8 cellular contexts compared by ENCODE assay signal in genomic region chr11:66071326-66071870, GRCh38. TPM values are rescaled to one million over a fixed set of nuclear protein-coding genes. Genes with fewer than 3 reads are reported as not detected.
DNase-seq lines count a peak whose midpoint lies in the region; ATAC-seq, FAIRE-seq and TF ChIP-seq lines count a peak whose summit lies in the region.

No MANE protein-coding gene starts in this region.

- BruUV-seq in HepG2 (replicated peaks; lab: Mats Ljungman, UMichigan), result TSS peak; percentile 35

- H2AFZ ChIP-seq in HepG2 (ENCODE audit: low read length), result no peak overlapping the region

- no peaks in the 10 kb centered on the region for H3K27me3 ChIP-seq in adipocyte (replicated peaks; ENCODE audit: control insufficient read depth, insufficient read depth, low read length)
- H3K27me3 ChIP-seq in HepG2 (ENCODE audit: control insufficient read depth in 1 of 2, insufficient read depth in 2 of 2, low read length in 2 of 2), result no peaks in the 10 kb centered on the region
- H3K27me3 ChIP-seq in tibial nerve, result no peaks in the 10 kb centered on the region

- TF ChIP-seq EP300 in HepG2 (IDR thresholded peaks at IDR 0.05; ENCODE audit: low read depth in 2 of 2, low read length in 2 of 2), result no peak
- no peak for TF ChIP-seq EP300 in HepG2 (CRISPR knock-in tag; IDR thresholded peaks at IDR 0.05; ENCODE audit: borderline replicate concordance)
- TF ChIP-seq EP300 in tibial nerve (IDR thresholded peaks at IDR 0.05), result no peak

- peak overlapping the region; percentile 88 for H3K9ac ChIP-seq in adipocyte (ENCODE audit: low read length)
- peak overlapping the region; percentile 82 for H3K9ac ChIP-seq in HepG2 (ENCODE audit: insufficient read depth, low read depth, low read length)

- CTCF ChIA-PET in activated naive CD4-positive, alpha-beta T cell treated with anti-CD3 and anti-CD28 coated beads for 36 hours (lab: Charles Lee), result interaction anchor here (0.7 to 6.4 kb wide), 10 partner anchors 8 to 67 kb away, joined by 3 to 61 read pairs (median 4); partner anchors contain the start of gene SF3B2
- CTCF ChIA-PET in HepG2 (lab: Yijun Ruan, JAX; ENCODE audit: low intra/inter-chr PET ratio, low total read pairs), result no interaction called here

- H3K4me1 Mint-ChIP-seq in activated naive CD4-positive, alpha-beta T cell treated with anti-CD3 and anti-CD28 coated beads for 36 hours (ENCODE audit: low read depth), result peaks cover 64% of the 10 kb centered on the region

- H3K9me3 ChIP-seq in adipocyte (ENCODE audit: control insufficient read depth, low read length) (no peaks in the 10 kb centered on the region), HepG2 (ENCODE audit: low read length) (no peaks in the 10 kb centered on the region), tibial nerve (no peaks in the 10 kb centered on the region)

- no peaks in the 10 kb centered on the region for H3K27me3 Mint-ChIP-seq in activated naive CD4-positive, alpha-beta T cell treated with anti-CD3 and anti-CD28 coated beads for 36 hours (ENCODE audit: low read depth)

- H3K36me3 Mint-ChIP-seq in activated naive CD4-positive, alpha-beta T cell treated with anti-CD3 and anti-CD28 coated beads for 36 hours (ENCODE audit: low read depth), result peaks cover 44% of the 10 kb centered on the region

- DNase-seq in activated naive CD4-positive, alpha-beta T cell treated with anti-CD3 and anti-CD28 coated beads for 36 hours, result peak; percentile 57
- DNase-seq in activated naive CD4-positive, alpha-beta T cell (lab: John Stamatoyannopoulos, UW), result no peak
- DNase-seq in adipocyte (ENCODE audit: low read depth), result no peak
- no peak for DNase-seq in HepG2 (ENCODE audit: low spot score)
- DNase-seq in tibial nerve (ENCODE audit: low spot score in 2 of 2), result no peak
- DNase-seq in pons (ENCODE audit: low spot score), result no peak

- TF ChIP-seq POLR2A in HepG2 (IDR thresholded peaks at IDR 0.05; ENCODE audit: insufficient read depth in 1 of 2, low read depth in 2 of 2, low read length in 2 of 2) (no peak), tibial nerve (IDR thresholded peaks at IDR 0.05) (no peak)

- WGBS in HepG2 (ENCODE audit: low lambda C conversion rate), result 27% methylated on average over 5 of the region's 5 CpGs
- 20 to 30% methylated on average over 5 of the region's 5 CpGs for WGBS in tibial nerve, 2 donors

- ATAC-seq in HepG2 (no peak), HG03025 (IDR thresholded peaks at IDR 0.05; ENCODE audit: low FRiP score, unreplicated experiment) (no peak), HG03045 (IDR thresholded peaks at IDR 0.05; ENCODE audit: unreplicated experiment) (no peak)

- TF ChIP-seq CTCF in HepG2 (CRISPR knock-in tag; IDR thresholded peaks at IDR 0.05), result no peak
- TF ChIP-seq CTCF in tibial nerve (IDR thresholded peaks at IDR 0.05), result no peak

- H3K27ac Mint-ChIP-seq in activated naive CD4-positive, alpha-beta T cell treated with anti-CD3 and anti-CD28 coated beads for 36 hours, result peak overlapping the region; percentile 95

- peaks cover 29% of the 10 kb centered on the region for H3K4me1 ChIP-seq in adipocyte (ENCODE audit: control insufficient read depth, insufficient read depth, low read length)
- H3K4me1 ChIP-seq in HepG2 (ENCODE audit: insufficient read depth, low read length), result peaks cover 55% of the 10 kb centered on the region
- peaks cover 0 to 43% (median 19%) of the 10 kb centered on the region in 4 donors for H3K4me1 ChIP-seq in tibial nerve

- H3K4me3 ChIP-seq in adipocyte (ENCODE audit: low read length) (peak overlapping the region; percentile 85), HepG2 (replicated peaks in 1 of 3; ENCODE audit: insufficient read depth in 1 of 3, low read depth in 2 of 3, low read length in 3 of 3) (peak overlapping the region; percentile 82 to 88 (median 86)), tibial nerve (peak overlapping the region; percentile 75 to 96 (median 87))

- peaks cover 40% of the 10 kb centered on the region for H3K36me3 ChIP-seq in adipocyte (ENCODE audit: control insufficient read depth, insufficient read depth, low read length, severe bottlenecking)
- H3K36me3 ChIP-seq in HepG2 (replicated peaks in 1 of 2; ENCODE audit: control insufficient read depth in 1 of 2, insufficient read depth in 2 of 2, low read length in 2 of 2), result peaks cover 11 to 25% of the 10 kb centered on the region in 2 experiments
- H3K36me3 ChIP-seq in tibial nerve, result peaks cover 3 to 47% (median 8%) of the 10 kb centered on the region in 3 donors

- FAIRE-seq in HepG2 (lab: Jason Lieb, UNC), result no peak

- H3K79me2 ChIP-seq in HepG2 (ENCODE audit: insufficient read depth, low read length), result peaks cover 21% of the 10 kb centered on the region

- POLR2A ChIA-PET in HepG2 (lab: Yijun Ruan, JAX), result interaction anchor here (0.7 to 5.1 kb wide), 4 partner anchors 15 to 48 kb away, joined by 3 to 40 read pairs (median 4); partner anchors contain the start of gene SF3B2

- H3K9me3 Mint-ChIP-seq in activated naive CD4-positive, alpha-beta T cell treated with anti-CD3 and anti-CD28 coated beads for 36 hours, result no peaks in the 10 kb centered on the region

- peak overlapping the region; percentile 89 for H3K4me2 ChIP-seq in HepG2 (ENCODE audit: low read depth, low read length)

- H4K20me1 ChIP-seq in HepG2 (ENCODE audit: insufficient read depth, low read length), result no peaks in the 10 kb centered on the region

- in situ Hi-C loops in HepG2 (cut with HindIII; ENCODE audit: extremely low pct_ligation_motif_present, low pct_unique_long_range_greater_than_20kb), result no loop called here

- H3K4me3 Mint-ChIP-seq in activated naive CD4-positive, alpha-beta T cell treated with anti-CD3 and anti-CD28 coated beads for 36 hours, result peak overlapping the region; percentile 89

- H3K27ac ChIP-seq in HepG2 (ENCODE audit: extremely low read length, insufficient read depth, low read length), result peak overlapping the region; percentile 18
- peak overlapping the region; percentile 85 to 97 (median 88) for H3K27ac ChIP-seq in tibial nerve

- intact Hi-C loops in activated naive CD4-positive, alpha-beta T cell treated with anti-CD3 and anti-CD28 coated beads for 36 hours (cut with micrococcal nuclease), result loop anchor here (1.0 to 5.0 kb wide), 3 partner anchors 29 to 179 kb away; partner anchors contain the start of gene CCDC85B
- intact Hi-C loops in HepG2 (cut with micrococcal nuclease; ENCODE audit: unreplicated experiment), result loop anchor here (5.0 kb wide), 1 partner anchor 46 kb away; no protein-coding TSS in a partner anchor

- no peak for TF ChIP-seq RAD21 in HepG2 (CRISPR knock-in tag; IDR thresholded peaks at IDR 0.05)

RNA-seq across cellular contexts. Expression of gene PACS1, which starts 1.3 kb away (rescaled TPM):
- total RNA-seq in activated naive CD4-positive, alpha-beta T cell treated with anti-CD3 and anti-CD28 coated beads for 36 hours, result 10 to 100 TPM; 77.8 to 80.7 TPM
- total RNA-seq in HepG2 (2016; rRNA removed; fragmentation: Illumina TruSeq; extraction: Trizol) (7.6 and 12.2 TPM in 2 replicates), tibial nerve (10 to 100 TPM; 32.0 to 62.7 (median 51.8) TPM)
- 4.8 and 5.7 TPM in 2 replicates for total RNA-seq in HepG2 (2016; cell fraction: cytosol; rRNA removed; fragmentation: Illumina TruSeq; extraction: Trizol; ENCODE audit: low read depth)
- total RNA-seq in HepG2 (2016; cell fraction: insoluble cytoplasmic fraction; rRNA removed; fragmentation: Illumina TruSeq; extraction: Trizol), result 7.7 and 14.4 TPM in 2 replicates
- 14.5 and 17.0 TPM in 2 replicates for total RNA-seq in HepG2 (2016; cell fraction: membrane; rRNA removed; fragmentation: Illumina TruSeq; extraction: Trizol)
- 14.3 and 14.8 TPM in 2 replicates for total RNA-seq in HepG2 (2016; cell fraction: nucleus; rRNA removed; fragmentation: Illumina TruSeq; extraction: Trizol)
- polyA plus RNA-seq in HepG2 (2011; rRNA removed), result 8.6 and 11.9 TPM in 2 replicates
- polyA plus RNA-seq in HepG2 (2011; cell fraction: cytosol; rRNA removed), result 6.3 and 6.7 TPM in 2 replicates
- polyA plus RNA-seq in HepG2 (2011; cell fraction: nucleus; rRNA removed), result 24.8 and 26.9 TPM in 2 replicates
- 12.5 and 17.3 TPM in 2 replicates for polyA plus RNA-seq in HepG2 (2012)
- 5.2 and 6.3 TPM in 2 replicates for polyA plus RNA-seq in HepG2 (2016; cell fraction: cytosol; fragmentation: Illumina TruSeq; extraction: Trizol; ENCODE audit: low read depth)
- polyA plus RNA-seq in HepG2 (2016; cell fraction: insoluble cytoplasmic fraction; fragmentation: Illumina TruSeq; extraction: Trizol; ENCODE audit: low read depth), result 11.8 and 22.2 TPM in 2 replicates
- polyA plus RNA-seq in HepG2 (2016; cell fraction: membrane; fragmentation: Illumina TruSeq; extraction: Trizol; ENCODE audit: low read depth), result 17.7 and 23.2 TPM in 2 replicates
- 21.2 and 23.6 TPM in 2 replicates for polyA plus RNA-seq in HepG2 (2016; cell fraction: nucleus; fragmentation: Illumina TruSeq; extraction: Trizol; ENCODE audit: insufficient read depth, low read depth)
- polyA minus RNA-seq in HepG2 (2011; rRNA and poly(A)+ RNA removed; ENCODE audit: low replicate concordance), result 28.3 and 63.7 TPM in 2 replicates
- polyA minus RNA-seq in HepG2 (2011; cell fraction: cytosol; rRNA and poly(A)+ RNA removed), result 16.9 and 29.5 TPM in 2 replicates
- 26.5 and 37.7 TPM in 2 replicates for polyA minus RNA-seq in HepG2 (2011; cell fraction: nucleus; rRNA and poly(A)+ RNA removed)

RNA-seq across cellular contexts. Expression of gene SF3B2, which starts 19.2 kb away (rescaled TPM):
- 100 to 1,000 TPM; 319 to 321 TPM for total RNA-seq in activated naive CD4-positive, alpha-beta T cell treated with anti-CD3 and anti-CD28 coated beads for 36 hours
- total RNA-seq in HepG2 (2016; rRNA removed; fragmentation: Illumina TruSeq; extraction: Trizol), result 153 and 162 TPM in 2 replicates
- total RNA-seq in HepG2 (2016; cell fraction: cytosol; rRNA removed; fragmentation: Illumina TruSeq; extraction: Trizol; ENCODE audit: low read depth), result 24.9 and 29.2 TPM in 2 replicates
- total RNA-seq in HepG2 (2016; cell fraction: insoluble cytoplasmic fraction; rRNA removed; fragmentation: Illumina TruSeq; extraction: Trizol), result 148 and 159 TPM in 2 replicates
- 48.0 and 57.0 TPM in 2 replicates for total RNA-seq in HepG2 (2016; cell fraction: membrane; rRNA removed; fragmentation: Illumina TruSeq; extraction: Trizol)
- total RNA-seq in HepG2 (2016; cell fraction: nucleus; rRNA removed; fragmentation: Illumina TruSeq; extraction: Trizol), result 99.3 and 107 TPM in 2 replicates
- polyA plus RNA-seq in HepG2 (2011; rRNA removed), result 70.0 and 70.4 TPM in 2 replicates
- 50.3 and 68.8 TPM in 2 replicates for polyA plus RNA-seq in HepG2 (2011; cell fraction: cytosol; rRNA removed)
- 212 and 260 TPM in 2 replicates for polyA plus RNA-seq in HepG2 (2011; cell fraction: nucleus; rRNA removed)
- 145 and 154 TPM in 2 replicates for polyA plus RNA-seq in HepG2 (2012)
- 14.0 and 18.8 TPM in 2 replicates for polyA plus RNA-seq in HepG2 (2016; cell fraction: cytosol; fragmentation: Illumina TruSeq; extraction: Trizol; ENCODE audit: low read depth)
- polyA plus RNA-seq in HepG2 (2016; cell fraction: insoluble cytoplasmic fraction; fragmentation: Illumina TruSeq; extraction: Trizol; ENCODE audit: low read depth), result 200 and 221 TPM in 2 replicates
- polyA plus RNA-seq in HepG2 (2016; cell fraction: membrane; fragmentation: Illumina TruSeq; extraction: Trizol; ENCODE audit: low read depth), result 28.7 and 33.4 TPM in 2 replicates
- 252 and 263 TPM in 2 replicates for polyA plus RNA-seq in HepG2 (2016; cell fraction: nucleus; fragmentation: Illumina TruSeq; extraction: Trizol; ENCODE audit: insufficient read depth, low read depth)
- polyA minus RNA-seq in HepG2 (2011; rRNA and poly(A)+ RNA removed; ENCODE audit: low replicate concordance), result 37.0 and 52.6 TPM in 2 replicates
- 57.2 and 60.0 TPM in 2 replicates for polyA minus RNA-seq in HepG2 (2011; cell fraction: cytosol; rRNA and poly(A)+ RNA removed)
- polyA minus RNA-seq in HepG2 (2011; cell fraction: nucleus; rRNA and poly(A)+ RNA removed), result 46.9 and 52.8 TPM in 2 replicates
- 100 to 1,000 TPM; 148 to 216 (median 156) TPM for total RNA-seq in tibial nerve

RNA-seq across cellular contexts. Expression of gene GAL3ST3, which starts 22.4 kb away (rescaled TPM):
- total RNA-seq in activated naive CD4-positive, alpha-beta T cell treated with anti-CD3 and anti-CD28 coated beads for 36 hours, result under 1 TPM in 1 of 2 experiments, not detected in 1; 0.17 TPM
- not detected in 2 replicates for total RNA-seq in HepG2 (2016; rRNA removed; fragmentation: Illumina TruSeq; extraction: Trizol)
- not detected in 2 replicates for total RNA-seq in HepG2 (2016; cell fraction: cytosol; rRNA removed; fragmentation: Illumina TruSeq; extraction: Trizol; ENCODE audit: low read depth)
- total RNA-seq in HepG2 (2016; cell fraction: insoluble cytoplasmic fraction; rRNA removed; fragmentation: Illumina TruSeq; extraction: Trizol), result not detected in 2 replicates
- total RNA-seq in HepG2 (2016; cell fraction: membrane; rRNA removed; fragmentation: Illumina TruSeq; extraction: Trizol), result not detected in 2 replicates
- total RNA-seq in HepG2 (2016; cell fraction: nucleus; rRNA removed; fragmentation: Illumina TruSeq; extraction: Trizol), result not detected in 2 replicates
- not detected in 2 replicates for polyA plus RNA-seq in HepG2 (2011; rRNA removed)
- polyA plus RNA-seq in HepG2 (2011; cell fraction: cytosol; rRNA removed), result not detected in 2 replicates
- polyA plus RNA-seq in HepG2 (2011; cell fraction: nucleus; rRNA removed), result not detected in 2 replicates
- not detected in 2 replicates for polyA plus RNA-seq in HepG2 (2012)
- polyA plus RNA-seq in HepG2 (2016; cell fraction: cytosol; fragmentation: Illumina TruSeq; extraction: Trizol; ENCODE audit: low read depth), result not detected in 2 replicates
- not detected in 2 replicates for polyA plus RNA-seq in HepG2 (2016; cell fraction: insoluble cytoplasmic fraction; fragmentation: Illumina TruSeq; extraction: Trizol; ENCODE audit: low read depth)
- polyA plus RNA-seq in HepG2 (2016; cell fraction: membrane; fragmentation: Illumina TruSeq; extraction: Trizol; ENCODE audit: low read depth), result not detected in 2 replicates
- polyA plus RNA-seq in HepG2 (2016; cell fraction: nucleus; fragmentation: Illumina TruSeq; extraction: Trizol; ENCODE audit: insufficient read depth, low read depth), result not detected in 2 replicates
- 0.26 TPM in 1 of 2 replicates, not detected in the other for polyA minus RNA-seq in HepG2 (2011; rRNA and poly(A)+ RNA removed; ENCODE audit: low replicate concordance)
- not detected in 2 replicates for polyA minus RNA-seq in HepG2 (2011; cell fraction: cytosol; rRNA and poly(A)+ RNA removed)
- not detected in 2 replicates for polyA minus RNA-seq in HepG2 (2011; cell fraction: nucleus; rRNA and poly(A)+ RNA removed)
- not detected for total RNA-seq in tibial nerve

RNA-seq across cellular contexts. Expression of gene CATSPER1, which starts 45.1 kb away (rescaled TPM):
- total RNA-seq in activated naive CD4-positive, alpha-beta T cell treated with anti-CD3 and anti-CD28 coated beads for 36 hours, result not detected
- not detected in 2 replicates for total RNA-seq in HepG2 (2016; rRNA removed; fragmentation: Illumina TruSeq; extraction: Trizol)
- not detected in 2 replicates for total RNA-seq in HepG2 (2016; cell fraction: cytosol; rRNA removed; fragmentation: Illumina TruSeq; extraction: Trizol; ENCODE audit: low read depth)
- total RNA-seq in HepG2 (2016; cell fraction: insoluble cytoplasmic fraction; rRNA removed; fragmentation: Illumina TruSeq; extraction: Trizol), result not detected in 2 replicates
- not detected in 2 replicates for total RNA-seq in HepG2 (2016; cell fraction: membrane; rRNA removed; fragmentation: Illumina TruSeq; extraction: Trizol)
- not detected in 2 replicates for total RNA-seq in HepG2 (2016; cell fraction: nucleus; rRNA removed; fragmentation: Illumina TruSeq; extraction: Trizol)
- polyA plus RNA-seq in HepG2 (2011; rRNA removed), result 0.04 and 0.17 TPM in 2 replicates
- 0.07 and 0.17 TPM in 2 replicates for polyA plus RNA-seq in HepG2 (2011; cell fraction: cytosol; rRNA removed)
- polyA plus RNA-seq in HepG2 (2011; cell fraction: nucleus; rRNA removed), result 0.19 TPM in 1 of 2 replicates, not detected in the other
- 0.09 TPM in 1 of 2 replicates, not detected in the other for polyA plus RNA-seq in HepG2 (2012)
- 0.07 TPM in 1 of 2 replicates, not detected in the other for polyA plus RNA-seq in HepG2 (2016; cell fraction: cytosol; fragmentation: Illumina TruSeq; extraction: Trizol; ENCODE audit: low read depth)
- not detected in 2 replicates for polyA plus RNA-seq in HepG2 (2016; cell fraction: insoluble cytoplasmic fraction; fragmentation: Illumina TruSeq; extraction: Trizol; ENCODE audit: low read depth)
- not detected in 2 replicates for polyA plus RNA-seq in HepG2 (2016; cell fraction: membrane; fragmentation: Illumina TruSeq; extraction: Trizol; ENCODE audit: low read depth)
- polyA plus RNA-seq in HepG2 (2016; cell fraction: nucleus; fragmentation: Illumina TruSeq; extraction: Trizol; ENCODE audit: insufficient read depth, low read depth), result not detected in 2 replicates
- polyA minus RNA-seq in HepG2 (2011; rRNA and poly(A)+ RNA removed; ENCODE audit: low replicate concordance), result 3.1 TPM in 1 of 2 replicates, not detected in the other
- not detected in 2 replicates for polyA minus RNA-seq in HepG2 (2011; cell fraction: cytosol; rRNA and poly(A)+ RNA removed)
- polyA minus RNA-seq in HepG2 (2011; cell fraction: nucleus; rRNA and poly(A)+ RNA removed), result not detected in 2 replicates
- under 1 TPM in 1 of 4 donors, not detected in 3; 0.87 TPM for total RNA-seq in tibial nerve

RNA-seq across cellular contexts. Expression of gene CST6, which starts 59.6 kb away (rescaled TPM):
- not detected for total RNA-seq in activated naive CD4-positive, alpha-beta T cell treated with anti-CD3 and anti-CD28 coated beads for 36 hours
- total RNA-seq in HepG2 (2016; rRNA removed; fragmentation: Illumina TruSeq; extraction: Trizol), result not detected in 2 replicates
- not detected in 2 replicates for total RNA-seq in HepG2 (2016; cell fraction: cytosol; rRNA removed; fragmentation: Illumina TruSeq; extraction: Trizol; ENCODE audit: low read depth)
- not detected in 2 replicates for total RNA-seq in HepG2 (2016; cell fraction: insoluble cytoplasmic fraction; rRNA removed; fragmentation: Illumina TruSeq; extraction: Trizol)
- total RNA-seq in HepG2 (2016; cell fraction: membrane; rRNA removed; fragmentation: Illumina TruSeq; extraction: Trizol), result not detected in 2 replicates
- total RNA-seq in HepG2 (2016; cell fraction: nucleus; rRNA removed; fragmentation: Illumina TruSeq; extraction: Trizol), result not detected in 2 replicates
- not detected in 2 replicates for polyA plus RNA-seq in HepG2 (2011; rRNA removed)
- polyA plus RNA-seq in HepG2 (2011; cell fraction: cytosol; rRNA removed), result not detected in 2 replicates
- polyA plus RNA-seq in HepG2 (2011; cell fraction: nucleus; rRNA removed), result not detected in 2 replicates
- not detected in 2 replicates for polyA plus RNA-seq in HepG2 (2012)
- polyA plus RNA-seq in HepG2 (2016; cell fraction: cytosol; fragmentation: Illumina TruSeq; extraction: Trizol; ENCODE audit: low read depth), result not detected in 2 replicates
- not detected in 2 replicates for polyA plus RNA-seq in HepG2 (2016; cell fraction: insoluble cytoplasmic fraction; fragmentation: Illumina TruSeq; extraction: Trizol; ENCODE audit: low read depth)
- polyA plus RNA-seq in HepG2 (2016; cell fraction: membrane; fragmentation: Illumina TruSeq; extraction: Trizol; ENCODE audit: low read depth), result not detected in 2 replicates
- polyA plus RNA-seq in HepG2 (2016; cell fraction: nucleus; fragmentation: Illumina TruSeq; extraction: Trizol; ENCODE audit: insufficient read depth, low read depth), result not detected in 2 replicates
- polyA minus RNA-seq in HepG2 (2011; rRNA and poly(A)+ RNA removed; ENCODE audit: low replicate concordance), result not detected in 2 replicates
- not detected in 2 replicates for polyA minus RNA-seq in HepG2 (2011; cell fraction: cytosol; rRNA and poly(A)+ RNA removed)
- polyA minus RNA-seq in HepG2 (2011; cell fraction: nucleus; rRNA and poly(A)+ RNA removed), result not detected in 2 replicates
- 1 to 10 TPM in 1 of 4 donors, not detected in 3; 1.2 TPM for total RNA-seq in tibial nerve
